ENCODE assay signal across 9 cellular contexts in genomic region chr19:10289836-10290438, GRCh38. TPM values are rescaled to one million over a fixed set of nuclear protein-coding genes. Genes with fewer than 3 reads are reported as not detected.
DNase-seq lines count a peak whose midpoint lies in the region; ATAC-seq and TF ChIP-seq lines count a peak whose summit lies in the region.
"Had no signal": no experiment of that assay in that cellular context is flagged by ENCODE, and none has a peak within 500 bp of the region (broad histone marks: within the 10 kb centered on the region; RNA-seq: fewer than 3 reads in every experiment).

TSS of gene ICAM5 (plus strand) at chr19:10289952. CDS start at chr19:10290044, 92 bp downstream.

- H3K4me1 ChIP-seq in HUES64 (ENCODE audit: insufficient read depth, low read length) (0 out of 2 replicates have a peak, but pooled peaks cover 3% of the 10 kb centered on the region), fibroblast of lung (ENCODE audit: control insufficient read depth, extremely low read depth, insufficient read depth, low read length) (peaks cover 10% of the 10 kb centered on the region)

- TF ChIP-seq CTCF in C4-2B (conservative IDR thresholded peaks at IDR 0.05) (no peak), fibroblast of lung (conservative IDR thresholded peaks at IDR 0.05 in 1 of 2, IDR thresholded peaks at IDR 0.05 in 1 of 2; ENCODE audit: low read depth in 1 of 2, low read length in 2 of 2) (no peak)

- H4K20me1 ChIP-seq in fibroblast of lung (ENCODE audit: control insufficient read depth, extremely low read depth, insufficient read depth, low read length) = no peaks in the 10 kb centered on the region

- H2AFZ ChIP-seq in fibroblast of lung (ENCODE audit: low read length) = peak within 1 kb of the TSS; percentile 17

- H3K27me3 ChIP-seq in HUES64 (ENCODE audit: insufficient read depth, low read length) = peaks cover 94% of the 10 kb centered on the region
- H3K27me3 ChIP-seq in fibroblast of lung (ENCODE audit: control insufficient read depth, insufficient read depth, low read length) = peaks cover 44% of the 10 kb centered on the region

- H3K4me3 ChIP-seq in HUES64 (ENCODE audit: low read length) (peak within 1 kb of the TSS; percentile 54), fibroblast of lung (replicated peaks in 1 of 4; ENCODE audit: control extremely low read depth in 1 of 4, insufficient read depth in 1 of 4, low read depth in 3 of 4, low read length in 4 of 4) (peak within 1 kb of the TSS; percentile 47 to 60 (median 56)), skeletal muscle cell (ENCODE audit: low read depth, low read length) (peak within 1 kb of the TSS; percentile 60)
- H3K4me3 ChIP-seq: mucosa of descending colon had no signal

- H3K27ac ChIP-seq in C4-2B (peak within 1 kb of the TSS; percentile 74), HUES64 (ENCODE audit: low read depth, low read length) (no peak within 1 kb of the TSS), fibroblast of lung (ENCODE audit: insufficient read depth, low read length) (no peak within 1 kb of the TSS)

- ATAC-seq in HG02588 (IDR thresholded peaks at IDR 0.05; ENCODE audit: unreplicated experiment) (no peak), HG03378 (IDR thresholded peaks at IDR 0.05; ENCODE audit: unreplicated experiment) (no peak), HG02623 (IDR thresholded peaks at IDR 0.05; ENCODE audit: unreplicated experiment) (no peak)

- H3K9ac ChIP-seq in HUES64 (ENCODE audit: low read depth, low read length) = no peak within 1 kb of the TSS
- H3K9ac ChIP-seq in fibroblast of lung (ENCODE audit: insufficient read depth, low read length) = no peak within 1 kb of the TSS

- H3K36me3 ChIP-seq in HUES64 (ENCODE audit: insufficient read depth, low read length) (peaks cover 4% of the 10 kb centered on the region; the same call in 1 of the 2 replicates), fibroblast of lung (ENCODE audit: control insufficient read depth, insufficient read depth, low read length) (no peaks in the 10 kb centered on the region)

- no peaks in the 10 kb centered on the region for H3K9me3 ChIP-seq in HUES64 (ENCODE audit: insufficient read depth, low read depth, low read length)
- H3K9me3 ChIP-seq in fibroblast of lung (ENCODE audit: control insufficient read depth, insufficient read depth, low read depth, low read length) = no peaks in the 10 kb centered on the region
- H3K9me3 ChIP-seq: mucosa of descending colon had no signal

- WGBS in HUES64 = 2% methylated on average over 48 of the region's 49 CpGs

- H3K79me2 ChIP-seq in fibroblast of lung (ENCODE audit: control insufficient read depth, insufficient read depth, low read length) = no peaks in the 10 kb centered on the region

- peak; percentile 65 to 69 for DNase-seq in activated CD4-positive, alpha-beta T cell treated with anti-CD3 and anti-CD28 coated beads, Interleukin-2, amount 50 U/mL, for 4 hours
- DNase-seq in fibroblast of lung (ENCODE audit: low read depth in 2 of 2) (no peak), skeletal muscle cell (ENCODE audit: low read depth) (no peak)

- peak within 1 kb of the TSS; percentile 93 for H3K4me2 ChIP-seq in fibroblast of lung (ENCODE audit: extremely low read depth, insufficient read depth, low read length)

RNA-seq across cellular contexts. Expression of gene ICAM5, which starts in this region (rescaled TPM):
- polyA plus RNA-seq in HUES64 (2013, experiment 1 of 2) = 0.45 TPM
- polyA plus RNA-seq in HUES64 (2013, experiment 2 of 2) = 0.44 TPM
- 1.8 and 2.5 TPM in 2 replicates for total RNA-seq in fibroblast of lung
- polyA plus RNA-seq in fibroblast of lung = 0.47 and 0.55 TPM in 2 replicates
- 0.78 and 0.97 TPM in 2 replicates for polyA plus RNA-seq in fibroblast of lung (2012)
- 0.07 and 1.2 TPM in 2 replicates for polyA minus RNA-seq in fibroblast of lung (ENCODE audit: low replicate concordance)

Comparison
In these comparisons a context has a peak if more than half of its experiments do, and no peak if none do; other contexts are left out.
1. DNase-seq: peak in activated CD4-positive, alpha-beta T cell treated with anti-CD3 and anti-CD28 coated beads, Interleukin-2, amount 50 U/mL, for 4 hours (2 of 2); none in fibroblast of lung (0 of 2) and skeletal muscle cell (single experiment).
2. Peak in every context shown above with its lines, with median percentiles within 50 percentile points of each other: H3K4me3 ChIP-seq.